Comparison of ENCODE assay signal across 22 cellular contexts in genomic region chr12:108117163-108117849, GRCh38. TPM values are rescaled to one million over a fixed set of nuclear protein-coding genes. Genes with fewer than 3 reads are reported as not detected.
DNase-seq lines count a peak whose midpoint lies in the region; ATAC-seq and TF ChIP-seq lines count a peak whose summit lies in the region.
"Had no signal": no experiment of that assay in that cellular context is flagged by ENCODE, and none has a peak within 500 bp of the region (broad histone marks: within the 10 kb centered on the region; RNA-seq: fewer than 3 reads in every experiment).

No MANE protein-coding gene starts in this region.

- intact Hi-C loops in thyroid gland (cut with DNase I): no loop called here

- H3K36me3 ChIP-seq in endodermal cell (ENCODE audit: control insufficient read depth, insufficient read depth, low read length): no peaks in the 10 kb centered on the region
- H3K36me3 ChIP-seq in thyroid gland: no peaks in the 10 kb centered on the region
- H3K36me3 ChIP-seq: adrenal gland, stomach, upper lobe of right lung had no signal

- H3K9me3 ChIP-seq in endodermal cell (ENCODE audit: control insufficient read depth, low read length) (no peaks in the 10 kb centered on the region), thyroid gland (no peaks in the 10 kb centered on the region)
- H3K9me3 ChIP-seq: adrenal gland, upper lobe of right lung had no signal

- H3K9me3 Mint-ChIP-seq in endodermal cell: no peaks in the 10 kb centered on the region

- DNase-seq in NCI-H82 (lab: John Stamatoyannopoulos, UW) (peak; percentile 83), NCI-H82 treated with DMSO at 0.1 percent for 48 hours (lab: John Stamatoyannopoulos, UW; ENCODE audit: unreplicated experiment) (no peak), NCI-H446 treated with DMSO at 0.1 percent for 48 hours (lab: John Stamatoyannopoulos, UW) (peak; percentile 66), endodermal cell (peak; percentile 76), thyroid gland (peak in 1 of 2 donors; percentile 12), cerebellar nuclear complex (lab: John Stamatoyannopoulos, UW) (no peak)
- DNase-seq in activated effector memory CD4-positive, alpha-beta T cell treated with Interleukin-2 at 50 U/mL for 16 hours: no peak
- DNase-seq: adrenal gland, C1 segment of cervical spinal cord, caudate nucleus, left colon, MM.1S, NCI-H2107, stomach, upper lobe of right lung had no signal

- H3K4me1 ChIP-seq in endodermal cell (ENCODE audit: control insufficient read depth, insufficient read depth, low read length) (peaks cover 10% of the 10 kb centered on the region), thyroid gland (peaks cover 55 to 65% of the 10 kb centered on the region in 2 donors)
- H3K4me1 ChIP-seq: adrenal gland, upper lobe of right lung had no signal

- no peaks in the 10 kb centered on the region for H3K36me3 Mint-ChIP-seq in endodermal cell (ENCODE audit: low read depth)

- H3K27me3 ChIP-seq in endodermal cell (ENCODE audit: control insufficient read depth, insufficient read depth, low read length, poor library complexity, severe bottlenecking) (no peaks in the 10 kb centered on the region), thyroid gland (no peaks in the 10 kb centered on the region)

- H3K9ac ChIP-seq in endodermal cell (ENCODE audit: extremely low read depth, low read length, poor library complexity, severe bottlenecking): no peak overlapping the region

- no peak for TF ChIP-seq POLR2A in thyroid gland (IDR thresholded peaks at IDR 0.05)

- no peak overlapping the region for H3K4me3 ChIP-seq in endodermal cell (ENCODE audit: low read length)
- H3K4me3 ChIP-seq in thyroid gland (replicated peaks in 1 of 3): no peak overlapping the region
- H3K4me3 ChIP-seq: adrenal gland, stomach, upper lobe of right lung had no signal

- H3K4me1 Mint-ChIP-seq in endodermal cell: peaks cover 21% of the 10 kb centered on the region
- H3K4me1 Mint-ChIP-seq: activated T-helper 17 cell treated with anti-CD3 and anti-CD28 coated beads, Interleukin-2, amount 50 U/mL, for 72 hours had no signal

- ATAC-seq in GM18498 (IDR thresholded peaks at IDR 0.05; ENCODE audit: unreplicated experiment): no peak
- ATAC-seq: activated T-helper 17 cell treated with anti-CD3 and anti-CD28 coated beads, Interleukin-2, amount 50 U/mL, for 72 hours; left colon; Right ventricle myocardium inferior; upper lobe of right lung had no signal

- H3K27ac ChIP-seq in endodermal cell (ENCODE audit: low read depth, low read length) (no peak overlapping the region), thyroid gland (peak overlapping the region; percentile 15 to 96 (median 87))
- H3K27ac ChIP-seq: adrenal gland, upper lobe of right lung had no signal

- H3K27ac Mint-ChIP-seq in endodermal cell: no peak overlapping the region
- H3K27ac Mint-ChIP-seq: activated T-helper 17 cell treated with anti-CD3 and anti-CD28 coated beads, Interleukin-2, amount 50 U/mL, for 72 hours had no signal

- no peak for TF ChIP-seq CTCF in endodermal cell (conservative IDR thresholded peaks at IDR 0.05)
- no peak for TF ChIP-seq CTCF in thyroid gland (IDR thresholded peaks at IDR 0.05)

- no peak overlapping the region for H3K4me3 Mint-ChIP-seq in endodermal cell
- H3K4me3 Mint-ChIP-seq: activated T-helper 17 cell treated with anti-CD3 and anti-CD28 coated beads, Interleukin-2, amount 50 U/mL, for 72 hours had no signal

- WGBS in endodermal cell (ENCODE audit: insufficient coverage in 1 of 2, insufficient read length in 1 of 2), 2 experiments: 89% methylated on average over 4 to 6 of the region's 6 CpGs
- WGBS in thyroid gland, 2 donors: 84 to 91% methylated on average over 6 of the region's 6 CpGs

- peaks cover 2% of the 10 kb centered on the region for H3K27me3 Mint-ChIP-seq in endodermal cell (ENCODE audit: insufficient read depth)

RNA-seq across cellular contexts. Expression of gene WSCD2, which starts 11.8 kb away (rescaled TPM):
- total RNA-seq in endodermal cell (1 to 10 TPM in 1 of 2 donors, under 1 TPM in 1; 0.80 to 1.3 TPM), thyroid gland (100 to 1,000 TPM in 1 of 4 donors, 10 to 100 TPM in 3; 35.5 to 117 (median 81.4) TPM)
- polyA plus RNA-seq in endodermal cell (2013, experiment 1 of 2): 4.0 TPM
- 2.6 TPM for polyA plus RNA-seq in endodermal cell (2013, experiment 2 of 2)
- total RNA-seq: A172; activated CD8-positive, alpha-beta memory T cell treated with anti-CD3 and anti-CD28 coated beads for 36 hours; activated T-helper 17 cell treated with anti-CD3 and anti-CD28 coated beads, Interleukin-2, amount 50 U/mL, for 72 hours; fibroblast of villous mesenchyme; T-helper 1 cell treated with Interleukin-12 subunit alpha and Interleukin-12 subunit beta and Interleukin-4 antibody, amounts not matched to agents 30 ng/mL and 1 ng/mL, for 36 hours had no signal

Comparison
In these comparisons a context has a peak if more than half of its experiments do, and no peak if none do; other contexts are left out.
1. DNase-seq: peak in NCI-H82 (single experiment), NCI-H446 treated with DMSO at 0.1 percent for 48 hours (single experiment) and endodermal cell (single experiment); none in NCI-H82 treated with DMSO at 0.1 percent for 48 hours (single experiment), cerebellar nuclear complex (0 of 2) and activated effector memory CD4-positive, alpha-beta T cell treated with Interleukin-2 at 50 U/mL for 16 hours (single experiment).
2. RNA of gene WSCD2, which starts 11.8 kb away (total RNA-seq): 35.5 to 117 TPM in thyroid gland; 0.80 to 1.3 TPM in endodermal cell; every median in the first group is over 10 times any median in the second.